11 cellular contexts compared by ENCODE assay signal in genomic region chr17:81470944-81471803, GRCh38. TPM values are rescaled to one million over a fixed set of nuclear protein-coding genes. Genes with fewer than 3 reads are reported as not detected.
A peak's percentile ranks its signal among the peaks of the same experiment; 100 is the strongest.
DNase-seq lines count a peak whose midpoint lies in the region; ATAC-seq and TF ChIP-seq lines count a peak whose summit lies in the region.
"Had no signal": no experiment of that assay in that cellular context is flagged by ENCODE, and none has a peak within 500 bp of the region (broad histone marks: within the 10 kb centered on the region; RNA-seq: fewer than 3 reads in every experiment).

No MANE protein-coding gene starts in this region.

- DNase-seq in EH (ENCODE audit: low read depth) (peak; percentile 61), RWPE1 (ENCODE audit: low spot score) (no peak), fibroblast of peridontal ligament (ENCODE audit: extremely low read depth) (peak; percentile 61), sigmoid colon (no peak), DMS153 treated with DMSO at 0.1 percent for 48 hours (lab: John Stamatoyannopoulos, UW; ENCODE audit: unreplicated experiment) (no peak)
- DNase-seq in activated CD4-positive, CD25-positive, alpha-beta regulatory T cell (lab: John Stamatoyannopoulos, UW), result no peak
- DNase-seq: GF-D8, NCI-H1105 treated with DMSO at 0.1 percent for 48 hours, NCI-H526 treated with DMSO at 0.1 percent for 48 hours had no signal

- no peak for TF ChIP-seq EP300 in sigmoid colon (IDR thresholded peaks at IDR 0.05)

- no peak for TF ChIP-seq POLR2A in sigmoid colon (IDR thresholded peaks at IDR 0.05)

- ATAC-seq in GM18907 (IDR thresholded peaks at IDR 0.05; ENCODE audit: unreplicated experiment), result no peak
- ATAC-seq in HG02623 (IDR thresholded peaks at IDR 0.05; ENCODE audit: unreplicated experiment), result no peak

- H3K36me3 ChIP-seq in sigmoid colon, result no peaks in the 10 kb centered on the region

- H3K4me1 ChIP-seq in sigmoid colon, result peaks cover 0 to 18% (median 13%) of the 10 kb centered on the region in 4 donors

- POLR2A ChIA-PET in RWPE1 (lab: Yijun Ruan, JAX; ENCODE audit: low non-redundant PET), result no interaction called here

- no peaks in the 10 kb centered on the region for H3K9me3 ChIP-seq in sigmoid colon

- TF ChIP-seq CTCF in RWPE1 (conservative IDR thresholded peaks at IDR 0.05; ENCODE audit: low read depth), result no peak
- TF ChIP-seq CTCF in sigmoid colon (IDR thresholded peaks at IDR 0.05), result no peak

- H3K27me3 ChIP-seq in sigmoid colon, result no peaks in the 10 kb centered on the region

- peak overlapping the region in 3 of 4 donors; percentile 26 to 45 (median 40) for H3K4me3 ChIP-seq in sigmoid colon

- 79 to 87% methylated on average over 12 of the region's 12 CpGs for WGBS in sigmoid colon, 2 donors

- CTCF ChIA-PET in RWPE1 (lab: Yijun Ruan, JAX), result no interaction called here

- intact Hi-C loops in sigmoid colon (cut with DNase I), result loop anchor here (1.0 kb wide), 1 partner anchor 51 kb away; no protein-coding TSS in a partner anchor

- H3K27ac ChIP-seq in RWPE1 (peak overlapping the region; percentile 33), sigmoid colon (peak overlapping the region; percentile 35 to 70 (median 52))

RNA-seq across cellular contexts. Expression of gene ACTG1, which starts 41.4 kb away (rescaled TPM):
- total RNA-seq in sigmoid colon, result 1,000 to 10,000 TPM; 1,038 to 2,003 (median 1,212) TPM
- polyA plus RNA-seq in sigmoid colon, result 1,000 to 10,000 TPM; 2,538 to 4,527 (median 2,852) TPM

RNA-seq across cellular contexts. Expression of gene FSCN2, which starts 57.0 kb away (rescaled TPM):
- total RNA-seq in sigmoid colon, result 1 to 10 TPM in 1 of 4 donors, under 1 TPM in 2, not detected in 1; 0.33 to 1.1 (median 0.95) TPM
- 1 to 10 TPM in 1 of 3 donors, not detected in 2; 2.3 TPM for polyA plus RNA-seq in sigmoid colon

Comparison
In these comparisons a context has a peak if more than half of its experiments do, and no peak if none do; other contexts are left out.
1. DNase-seq: peak in EH (single experiment) and fibroblast of peridontal ligament (single experiment); none in RWPE1 (single experiment), sigmoid colon (single experiment), activated CD4-positive, CD25-positive, alpha-beta regulatory T cell (0 of 4) and DMS153 treated with DMSO at 0.1 percent for 48 hours (single experiment).